19 cellular contexts compared by ENCODE assay signal in genomic region chr1:2253797-2254480, GRCh38. TPM values are rescaled to one million over a fixed set of nuclear protein-coding genes. Genes with fewer than 3 reads are reported as not detected.
DNase-seq lines count a peak whose midpoint lies in the region; ATAC-seq and TF ChIP-seq lines count a peak whose summit lies in the region.
"Had no signal": no experiment of that assay in that cellular context is flagged by ENCODE, and none has a peak within 500 bp of the region (broad histone marks: within the 10 kb centered on the region; RNA-seq: fewer than 3 reads in every experiment).

No MANE protein-coding gene starts in this region.

- peaks cover 47% of the 10 kb centered on the region for H3K4me1 Mint-ChIP-seq in activated CD4-positive, alpha-beta T cell treated with anti-CD3 and anti-CD28 coated beads for 36 hours
- peaks cover under 1 to 70% (median 31%) of the 10 kb centered on the region in 4 donors for H3K4me1 Mint-ChIP-seq in CD4-positive, CD25-positive, alpha-beta regulatory T cell
- peaks cover 46% of the 10 kb centered on the region for H3K4me1 Mint-ChIP-seq in activated CD8-positive, alpha-beta T cell treated with anti-CD3 and anti-CD28 coated beads for 36 hours (ENCODE audit: low read depth)
- peaks cover 25% of the 10 kb centered on the region for H3K4me1 Mint-ChIP-seq in memory B cell

- intact Hi-C loops in activated CD4-positive, alpha-beta T cell treated with anti-CD3 and anti-CD28 coated beads for 36 hours (cut with DNase I, micrococcal nuclease) = loop anchor here in 1 of 2 experiments (10.0 kb wide), 1 partner anchor 331 kb away; the partner anchor contains the start of gene PRXL2B
- intact Hi-C loops in activated CD8-positive, alpha-beta T cell treated with anti-CD3 and anti-CD28 coated beads for 36 hours (cut with micrococcal nuclease) = no loop called here
- intact Hi-C loops in testis (cut with DNase I; ENCODE audit: low total_unique reads) = no loop called here

- peak overlapping the region; percentile 47 for H3K27ac Mint-ChIP-seq in activated CD4-positive, alpha-beta T cell treated with anti-CD3 and anti-CD28 coated beads for 36 hours
- H3K27ac Mint-ChIP-seq in CD4-positive, CD25-positive, alpha-beta regulatory T cell = peak overlapping the region in 2 of 3 donors; percentile 77 to 91
- peak overlapping the region; percentile 67 for H3K27ac Mint-ChIP-seq in activated CD8-positive, alpha-beta T cell treated with anti-CD3 and anti-CD28 coated beads for 36 hours
- peak overlapping the region; percentile 26 for H3K27ac Mint-ChIP-seq in memory B cell
- H3K27ac Mint-ChIP-seq: activated T-helper 2 cell treated with anti-CD3 and anti-CD28 coated beads, Interferon-gamma antibody, Interleukin-2, Interleukin-4, amounts not matched to agents 10 μg/mL and 5 μg/mL and 100 μg/mL, durations not matched to agents 14 hours and 24 hours and 36 hours had no signal

- H3K9me3 ChIP-seq in CD4-positive, CD25-positive, alpha-beta regulatory T cell (ENCODE audit: control insufficient read depth in 2 of 2, low read length in 2 of 2) = peaks cover 17 to 31% of the 10 kb centered on the region in 2 experiments
- H3K9me3 ChIP-seq in testis = no peaks in the 10 kb centered on the region
- H3K9me3 ChIP-seq: colonic mucosa had no signal

- no peaks in the 10 kb centered on the region for H3K27me3 Mint-ChIP-seq in activated CD4-positive, alpha-beta T cell treated with anti-CD3 and anti-CD28 coated beads for 36 hours
- no peaks in the 10 kb centered on the region for H3K27me3 Mint-ChIP-seq in CD4-positive, CD25-positive, alpha-beta regulatory T cell
- H3K27me3 Mint-ChIP-seq in activated CD8-positive, alpha-beta T cell treated with anti-CD3 and anti-CD28 coated beads for 36 hours = no peaks in the 10 kb centered on the region
- H3K27me3 Mint-ChIP-seq in memory B cell = no peaks in the 10 kb centered on the region

- POLR2A ChIA-PET in activated CD4-positive, alpha-beta T cell treated with anti-CD3 and anti-CD28 coated beads for 36 hours (lab: Charles Lee) = no interaction called here
- POLR2A ChIA-PET in activated CD8-positive, alpha-beta T cell treated with anti-CD3 and anti-CD28 coated beads for 36 hours (lab: Charles Lee) = interaction anchor here (1.6 to 3.3 kb wide), 3 partner anchors 16 to 47 kb away, joined by 4 to 23 read pairs (median 12); no protein-coding TSS in a partner anchor

- no peak overlapping the region for H3K4me3 ChIP-seq in CD4-positive, CD25-positive, alpha-beta regulatory T cell (ENCODE audit: low read depth, low read length)
- no peak overlapping the region for H3K4me3 ChIP-seq in testis
- H3K4me3 ChIP-seq: colonic mucosa, left lung had no signal

- H3K4me3 Mint-ChIP-seq in activated CD4-positive, alpha-beta T cell treated with anti-CD3 and anti-CD28 coated beads for 36 hours = no peak overlapping the region
- H3K4me3 Mint-ChIP-seq in CD4-positive, CD25-positive, alpha-beta regulatory T cell = peak overlapping the region in 2 of 4 donors; percentile 14 to 43
- H3K4me3 Mint-ChIP-seq in activated CD8-positive, alpha-beta T cell treated with anti-CD3 and anti-CD28 coated beads for 36 hours = no peak overlapping the region
- no peak overlapping the region for H3K4me3 Mint-ChIP-seq in memory B cell

- H3K9me3 Mint-ChIP-seq in activated CD4-positive, alpha-beta T cell treated with anti-CD3 and anti-CD28 coated beads for 36 hours (ENCODE audit: low read depth) = peaks cover 7% of the 10 kb centered on the region
- H3K9me3 Mint-ChIP-seq in CD4-positive, CD25-positive, alpha-beta regulatory T cell = peaks cover 0 to 6% (median 0%) of the 10 kb centered on the region in 7 donors
- no peaks in the 10 kb centered on the region for H3K9me3 Mint-ChIP-seq in activated CD8-positive, alpha-beta T cell treated with anti-CD3 and anti-CD28 coated beads for 36 hours
- no peaks in the 10 kb centered on the region for H3K9me3 Mint-ChIP-seq in memory B cell

- DNase-seq in activated CD4-positive, alpha-beta T cell treated with anti-CD3 and anti-CD28 coated beads for 36 hours = no peak
- DNase-seq in activated CD4-positive, alpha-beta T cell treated with anti-CD3 and anti-CD28 coated beads, Interleukin-2, amount 50 U/mL, for 1 hour = no peak
- DNase-seq in CD4-positive, CD25-positive, alpha-beta regulatory T cell = no peak
- no peak for DNase-seq in activated CD8-positive, alpha-beta T cell treated with anti-CD3 and anti-CD28 coated beads for 36 hours
- no peak for DNase-seq in memory B cell (ENCODE audit: low spot score in 2 of 2)
- DNase-seq in putamen (ENCODE audit: low spot score) = no peak
- no peak for DNase-seq in testis
- no peak for DNase-seq in HK-2 (ENCODE audit: unreplicated experiment)
- DNase-seq: 8988T, colonic mucosa, DMS79, H7, left lung, NCI-H1417 treated with DMSO at 0.1 percent for 48 hours, NCI-H2171, OCI-M1 had no signal

- CTCF ChIA-PET in activated CD4-positive, alpha-beta T cell treated with anti-CD3 and anti-CD28 coated beads for 36 hours (lab: Charles Lee) = no interaction called here
- CTCF ChIA-PET in activated CD8-positive, alpha-beta T cell treated with anti-CD3 and anti-CD28 coated beads for 36 hours (lab: Charles Lee) = interaction anchor here (2.2 kb wide), 1 partner anchor 19 kb away, joined by 5 read pairs; no protein-coding TSS in a partner anchor

- H3K27ac ChIP-seq in CD4-positive, CD25-positive, alpha-beta regulatory T cell (ENCODE audit: insufficient read depth, low read length, poor library complexity, severe bottlenecking) = peak overlapping the region; percentile 98
- H3K27ac ChIP-seq in testis = no peak overlapping the region
- H3K27ac ChIP-seq: C4-2B had no signal

- no peak for TF ChIP-seq CTCF in activated CD8-positive, alpha-beta T cell treated with anti-CD3 and anti-CD28 coated beads for 36 hours (IDR thresholded peaks at IDR 0.05)
- no peak for TF ChIP-seq CTCF in testis (IDR thresholded peaks at IDR 0.05)

- peaks cover 17% of the 10 kb centered on the region for H3K36me3 Mint-ChIP-seq in activated CD4-positive, alpha-beta T cell treated with anti-CD3 and anti-CD28 coated beads for 36 hours (ENCODE audit: low read depth)
- peaks cover 4% of the 10 kb centered on the region for H3K36me3 Mint-ChIP-seq in CD4-positive, CD25-positive, alpha-beta regulatory T cell
- peaks cover 5% of the 10 kb centered on the region for H3K36me3 Mint-ChIP-seq in activated CD8-positive, alpha-beta T cell treated with anti-CD3 and anti-CD28 coated beads for 36 hours (ENCODE audit: low read depth)
- peaks cover 5% of the 10 kb centered on the region for H3K36me3 Mint-ChIP-seq in memory B cell

- no peaks in the 10 kb centered on the region for H3K27me3 ChIP-seq in CD4-positive, CD25-positive, alpha-beta regulatory T cell (ENCODE audit: control insufficient read depth, insufficient read depth, low read length)
- no peaks in the 10 kb centered on the region for H3K27me3 ChIP-seq in testis
- H3K27me3 ChIP-seq: colonic mucosa, left lung had no signal

- peaks cover 14% of the 10 kb centered on the region for H3K36me3 ChIP-seq in CD4-positive, CD25-positive, alpha-beta regulatory T cell (ENCODE audit: control insufficient read depth, insufficient read depth, low read length)
- H3K36me3 ChIP-seq in testis (ENCODE audit: low read depth, missing control alignments) = no peaks in the 10 kb centered on the region
- H3K36me3 ChIP-seq: colonic mucosa, left lung had no signal

- TF ChIP-seq POLR2A in testis (IDR thresholded peaks at IDR 0.05) = no peak

- 91 to 98% methylated on average over 9 to 22 of the region's 23 CpGs for WGBS in testis, 2 donors

- peaks cover 60% of the 10 kb centered on the region for H3K4me1 ChIP-seq in CD4-positive, CD25-positive, alpha-beta regulatory T cell (ENCODE audit: control insufficient read depth, insufficient read depth, low read length, poor library complexity, severe bottlenecking)
- peaks cover 33% of the 10 kb centered on the region for H3K4me1 ChIP-seq in testis
- H3K4me1 ChIP-seq: parathyroid adenoma had no signal

- no peak for ATAC-seq in activated CD4-positive, alpha-beta T cell treated with anti-CD3 and anti-CD28 coated beads for 36 hours
- ATAC-seq in CD4-positive, CD25-positive, alpha-beta regulatory T cell (ENCODE audit: low read depth in 2 of 2) = no peak
- ATAC-seq in activated CD8-positive, alpha-beta T cell treated with anti-CD3 and anti-CD28 coated beads for 36 hours = no peak
- ATAC-seq in memory B cell (ENCODE audit: low read depth) = no peak
- ATAC-seq: left lung had no signal

RNA-seq across cellular contexts. Expression of gene SKI, which starts 25.8 kb away (rescaled TPM):
- total RNA-seq in activated CD4-positive, alpha-beta T cell treated with anti-CD3 and anti-CD28 coated beads for 36 hours = 10 to 100 TPM; 28.7 to 34.0 TPM
- 218 TPM for total RNA-seq in CD4-positive, CD25-positive, alpha-beta regulatory T cell
- polyA plus RNA-seq in CD4-positive, CD25-positive, alpha-beta regulatory T cell = under 1 TPM; 0.25 to 0.57 (median 0.31) TPM
- 10 to 100 TPM; 27.5 to 28.3 TPM for total RNA-seq in activated CD8-positive, alpha-beta T cell treated with anti-CD3 and anti-CD28 coated beads for 36 hours
- total RNA-seq in testis = 10 to 100 TPM; 85.7 to 87.1 TPM
- 40.2 TPM for polyA plus RNA-seq in testis (ENCODE audit: insufficient read depth, low read depth, low replicate concordance)

RNA-seq across cellular contexts. Expression of gene FAAP20, which starts 59.4 kb away (rescaled TPM):
- 10 to 100 TPM; 69.7 to 84.4 TPM for total RNA-seq in activated CD4-positive, alpha-beta T cell treated with anti-CD3 and anti-CD28 coated beads for 36 hours
- total RNA-seq in CD4-positive, CD25-positive, alpha-beta regulatory T cell = 40.4 TPM
- polyA plus RNA-seq in CD4-positive, CD25-positive, alpha-beta regulatory T cell = 10 to 100 TPM; 40.0 to 66.5 (median 51.5) TPM
- 10 to 100 TPM; 64.7 to 71.7 TPM for total RNA-seq in activated CD8-positive, alpha-beta T cell treated with anti-CD3 and anti-CD28 coated beads for 36 hours
- total RNA-seq in testis = 10 to 100 TPM; 65.5 to 72.0 TPM
- polyA plus RNA-seq in testis (ENCODE audit: insufficient read depth, low read depth, low replicate concordance) = 72.6 TPM

Comparison
In these comparisons a context has a peak if more than half of its experiments do, and no peak if none do; other contexts are left out.
1. H3K27ac Mint-ChIP-seq: peak in every context shown above with its lines; median percentile 84 in CD4-positive, CD25-positive, alpha-beta regulatory T cell; 67 in activated CD8-positive, alpha-beta T cell treated with anti-CD3 and anti-CD28 coated beads for 36 hours; 47 in activated CD4-positive, alpha-beta T cell treated with anti-CD3 and anti-CD28 coated beads for 36 hours; 26 in memory B cell.